ENCODE assay signal across 10 cellular contexts in the genomic region with DNA sequence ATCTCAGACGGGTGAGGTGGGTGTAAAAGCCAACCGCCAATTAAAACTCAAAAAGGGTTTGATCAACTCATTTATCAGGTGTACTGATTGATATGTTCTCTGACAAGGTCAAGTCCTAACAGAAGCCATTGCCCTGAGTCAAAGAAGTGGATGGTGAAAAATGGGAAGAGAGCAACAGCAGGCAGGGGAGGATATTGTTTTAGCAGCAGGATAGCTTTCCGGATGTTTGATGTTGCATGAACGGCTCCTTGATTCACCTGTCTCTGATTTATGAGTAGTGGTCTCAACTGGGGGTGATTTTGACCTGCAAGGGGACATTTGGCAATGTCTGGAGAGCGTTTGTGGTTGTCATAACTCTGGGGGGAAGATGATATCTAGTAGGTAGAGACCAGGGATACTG.
"Had no signal": no experiment of that assay in that cellular context is flagged by ENCODE, and none has a peak within 500 bp of the region (broad histone marks: within the 10 kb centered on the region; RNA-seq: fewer than 3 reads in every experiment).

No MANE protein-coding gene starts in this region.

- DNase-seq: GM23248, GOT3, H7, H9, HCEC 1CT, HFFc6 had no signal

- FAIRE-seq: H1, H54 had no signal

- H2AFZ ChIP-seq: GM23248, GM23338 had no signal

- H3K27ac ChIP-seq: GM23248 had no signal

- H3K9ac ChIP-seq: GM23248 had no signal

- H3K4me3 ChIP-seq: GM23248, GM23338, HAP-1 had no signal

- H3K4me1 Mint-ChIP-seq: GM23338 had no signal

- H3K9me3 Mint-ChIP-seq: GM23338, H9 had no signal

- H3K36me3 ChIP-seq: HAP-1 had no signal

- H3K4me2 ChIP-seq: GM23338 had no signal

- H3K9me3 ChIP-seq: HAP-1 had no signal

- H3K4me3 Mint-ChIP-seq: GM23338, H9, HFFc6 had no signal

- H3K4me1 ChIP-seq: HAP-1 had no signal

- H3K27ac Mint-ChIP-seq: GM23338, HFFc6 had no signal
